In genomic region chr1:3687509-3687908, GRCh38 we compare ENCODE assay signal across 16 cellular contexts. TPM values are rescaled to one million over a fixed set of nuclear protein-coding genes. Genes with fewer than 3 reads are reported as not detected.
"Had no signal": no experiment of that assay in that cellular context is flagged by ENCODE, and none has a peak within 500 bp of the region (broad histone marks: within the 10 kb centered on the region; RNA-seq: fewer than 3 reads in every experiment).

No MANE protein-coding gene starts in this region.

- H3K36me3 Mint-ChIP-seq: activated naive CD4-positive, alpha-beta T cell treated with anti-CD3 and anti-CD28 coated beads, Interleukin-2, amount 50 U/mL, for 72 hours; naive B cell had no signal

- H3K4me1 ChIP-seq: parathyroid adenoma had no signal

- H3K9me3 ChIP-seq: esophagus muscularis mucosa, upper lobe of left lung had no signal

- H3K27me3 Mint-ChIP-seq: activated CD4-positive, alpha-beta T cell treated with anti-CD3 and anti-CD28 coated beads, Interleukin-2, amount 10 ng/mL, durations not matched to agents 24 days and 14 days had no signal

- H3K27ac ChIP-seq: esophagus muscularis mucosa, parathyroid adenoma, upper lobe of left lung had no signal

- ATAC-seq: activated CD8-positive, alpha-beta T cell treated with anti-CD3 and anti-CD28 coated beads, Interleukin-2, amount 10 ng/mL, durations not matched to agents 7 days and 5 days; activated naive CD4-positive, alpha-beta T cell treated with anti-CD3 and anti-CD28 coated beads, Interleukin-2, amount 50 U/mL, for 72 hours; stimulated activated naive CD8-positive, alpha-beta T cell treated with anti-CD3 and anti-CD28 coated beads, Interleukin-15, amount 100 ng/mL, for 72 hours had no signal

- H3K9me3 Mint-ChIP-seq: activated CD4-positive, alpha-beta T cell treated with anti-CD3 and anti-CD28 coated beads, Interleukin-2, amount 10 ng/mL, durations not matched to agents 24 days and 14 days; activated naive CD4-positive, alpha-beta T cell treated with anti-CD3 and anti-CD28 coated beads, Interleukin-2, amount 50 U/mL, for 72 hours; naive B cell; stimulated activated naive CD8-positive, alpha-beta T cell treated with anti-CD3 and anti-CD28 coated beads, Interleukin-15, amount 100 ng/mL, for 72 hours had no signal

- H3K4me3 Mint-ChIP-seq: activated CD4-positive, alpha-beta T cell treated with anti-CD3 and anti-CD28 coated beads, Interleukin-2, amount 10 ng/mL, durations not matched to agents 24 days and 14 days; activated CD8-positive, alpha-beta T cell treated with anti-CD3 and anti-CD28 coated beads, Interleukin-2, amount 10 ng/mL, durations not matched to agents 7 days and 5 days; naive B cell; stimulated activated naive CD8-positive, alpha-beta T cell treated with anti-CD3 and anti-CD28 coated beads, Interleukin-15, amount 100 ng/mL, for 72 hours had no signal

- H3K4me3 ChIP-seq: esophagus muscularis mucosa, lung, upper lobe of left lung had no signal

- H3K4me1 Mint-ChIP-seq: activated CD4-positive, alpha-beta T cell treated with anti-CD3 and anti-CD28 coated beads, Interleukin-2, amount 10 ng/mL, durations not matched to agents 24 days and 14 days; stimulated activated naive CD8-positive, alpha-beta T cell treated with anti-CD3 and anti-CD28 coated beads, Interleukin-15, amount 100 ng/mL, for 72 hours had no signal

- H3K27me3 ChIP-seq: upper lobe of left lung had no signal

- H3K27ac Mint-ChIP-seq: activated CD4-positive, alpha-beta T cell treated with anti-CD3 and anti-CD28 coated beads, Interleukin-2, amount 10 ng/mL, durations not matched to agents 24 days and 14 days; activated CD8-positive, alpha-beta T cell treated with anti-CD3 and anti-CD28 coated beads, Interleukin-2, amount 10 ng/mL, durations not matched to agents 7 days and 5 days; activated naive CD4-positive, alpha-beta T cell treated with anti-CD3 and anti-CD28 coated beads, Interleukin-2, amount 50 U/mL, for 72 hours; stimulated activated naive CD8-positive, alpha-beta T cell treated with anti-CD3 and anti-CD28 coated beads, Interleukin-15, amount 100 ng/mL, for 72 hours had no signal

- H3K36me3 ChIP-seq: esophagus muscularis mucosa, upper lobe of left lung had no signal

- DNase-seq: activated CD4-positive, alpha-beta T cell treated with anti-CD3 and anti-CD28 coated beads, Interleukin-2, amount 10 ng/mL, durations not matched to agents 24 days and 14 days; activated CD4-positive, CD25-positive, alpha-beta regulatory T cell; activated CD8-positive, alpha-beta memory T cell treated with anti-CD3 and anti-CD28 coated beads, Interleukin-2, amount 50 U/mL, for 4 hours; activated CD8-positive, alpha-beta T cell treated with anti-CD3 and anti-CD28 coated beads, Interleukin-2, amount 10 ng/mL, durations not matched to agents 7 days and 5 days; activated effector memory CD4-positive, alpha-beta T cell treated with anti-CD3 and anti-CD28 coated beads, Interleukin-2, amount 50 U/mL, for 16 hours; activated T-cell treated with anti-CD3 and anti-CD28 coated beads, Interleukin-2, amount 50 U/mL, for 48 hours; caudate nucleus; naive B cell; stimulated activated CD4-positive, alpha-beta T cell treated with anti-CD3 and anti-CD28 coated beads, Interleukin-1b, Interleukin-23, amount 100 ng/mL, for 48 hours; stimulated activated naive CD8-positive, alpha-beta T cell treated with anti-CD3 and anti-CD28 coated beads, Interleukin-15, amount 100 ng/mL, for 72 hours had no signal

RNA-seq across cellular contexts. Expression of gene TP73, which starts 35.2 kb away (rescaled TPM):
- total RNA-seq: esophagus muscularis mucosa, mononuclear cell had no signal
